14 cellular contexts compared by ENCODE assay signal in the genomic region with DNA sequence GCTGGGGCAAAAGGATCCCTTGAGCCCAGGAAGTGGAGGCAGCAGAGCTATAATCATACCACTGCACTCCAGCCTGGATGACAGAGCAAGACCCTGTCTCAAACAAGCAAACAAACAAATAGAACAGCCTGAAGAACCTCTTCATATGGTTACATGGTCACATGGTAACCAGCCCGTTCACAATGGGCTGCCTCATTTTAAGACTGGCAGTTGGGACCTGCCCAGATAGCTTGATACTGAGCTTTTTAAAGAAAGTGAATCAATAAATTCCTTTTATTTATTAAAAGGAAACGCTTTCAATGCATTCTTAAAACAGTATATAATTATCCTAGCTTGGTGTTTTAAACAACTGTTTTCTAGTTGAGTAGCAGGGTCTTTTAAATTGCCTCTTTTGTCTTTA. TPM values are rescaled to one million over a fixed set of nuclear protein-coding genes. Genes with fewer than 3 reads are reported as not detected.
DNase-seq lines count a peak whose midpoint lies in the region; ATAC-seq and TF ChIP-seq lines count a peak whose summit lies in the region.
"Had no signal": no experiment of that assay in that cellular context is flagged by ENCODE, and none has a peak within 500 bp of the region (broad histone marks: within the 10 kb centered on the region; RNA-seq: fewer than 3 reads in every experiment).

No MANE protein-coding gene starts in this region.

- no peak overlapping the region for H3K4me3 Mint-ChIP-seq in T-helper 17 cell
- H3K4me3 Mint-ChIP-seq: dendritic cell treated with granulocyte-macrophage colony-stimulating factor and Interleukin-4, amounts not matched to agents 40 ng/mL and 50 ng/mL, for 4 days had no signal

- H3K9ac ChIP-seq in mucosa of rectum (ENCODE audit: low read depth in 1 of 2, low read length in 2 of 2), result peak overlapping the region in 1 of 2 donors; percentile 17

- no peaks in the 10 kb centered on the region for H3K9me3 ChIP-seq in heart right ventricle
- H3K9me3 ChIP-seq in T-helper 17 cell (ENCODE audit: control insufficient read depth, low read length, poor library complexity, severe bottlenecking), result no peaks in the 10 kb centered on the region
- no peaks in the 10 kb centered on the region for H3K9me3 ChIP-seq in mucosa of rectum (ENCODE audit: control insufficient read depth in 2 of 2, low read length in 2 of 2)
- no peaks in the 10 kb centered on the region for H3K9me3 ChIP-seq in transverse colon

- H3K4me1 ChIP-seq in heart right ventricle (peaks cover 25 to 84% (median 70%) of the 10 kb centered on the region in 9 donors), mucosa of rectum (ENCODE audit: control insufficient read depth in 2 of 2, insufficient read depth in 2 of 2, low read length in 2 of 2) (peaks cover 64 to 86% of the 10 kb centered on the region in 2 donors), transverse colon (peaks cover 74 to 90% (median 86%) of the 10 kb centered on the region in 4 donors)

- peaks cover 0 to 35% (median 8%) of the 10 kb centered on the region in 9 donors for H3K36me3 ChIP-seq in heart right ventricle
- H3K36me3 ChIP-seq in mucosa of rectum (ENCODE audit: control insufficient read depth in 2 of 2, insufficient read depth in 2 of 2, low read length in 2 of 2), result peaks cover 15% of the 10 kb centered on the region in 2 donors
- H3K36me3 ChIP-seq in transverse colon, result no peaks in the 10 kb centered on the region

- H3K4me3 ChIP-seq in heart right ventricle (no peak overlapping the region), mucosa of rectum (ENCODE audit: low read length in 2 of 2) (no peak overlapping the region), transverse colon (no peak overlapping the region)

- no peak for TF ChIP-seq POLR2A in transverse colon (IDR thresholded peaks at IDR 0.05)

- intact Hi-C loops in heart right ventricle (cut with DNase I) (loop anchor here in 1 of 10 donors (2.0 kb wide), 1 partner anchor 32 kb away; no protein-coding TSS in a partner anchor), Right ventricle myocardium inferior (cut with DNase I) (no loop called here), transverse colon (cut with DNase I; ENCODE audit: low total_unique reads) (no loop called here)

- H3K27ac Mint-ChIP-seq in T-helper 17 cell, result peak overlapping the region; percentile 47
- H3K27ac Mint-ChIP-seq: dendritic cell treated with granulocyte-macrophage colony-stimulating factor and Interleukin-4, amounts not matched to agents 40 ng/mL and 50 ng/mL, for 4 days had no signal

- TF ChIP-seq CTCF in heart right ventricle (IDR thresholded peaks at IDR 0.05) (no peak), transverse colon (IDR thresholded peaks at IDR 0.05) (no peak)

- no peak for ATAC-seq in heart right ventricle
- ATAC-seq in Right ventricle myocardium inferior, result no peak
- no peak for ATAC-seq in T-helper 17 cell
- no peak for ATAC-seq in HG03565 (IDR thresholded peaks at IDR 0.05; ENCODE audit: unreplicated experiment)
- ATAC-seq: SK-N-SH treated with all-trans-retinoic acid at 6 μM for 48 hours had no signal

- peak overlapping the region in 6 of 10 donors; percentile 52 to 77 (median 56) for H3K27ac ChIP-seq in heart right ventricle
- peak overlapping the region; percentile 21 to 31 for H3K27ac ChIP-seq in mucosa of rectum (ENCODE audit: low read depth in 2 of 2, low read length in 2 of 2)
- peak overlapping the region; percentile 71 to 95 (median 92) for H3K27ac ChIP-seq in transverse colon

- no peak for TF ChIP-seq EP300 in transverse colon (IDR thresholded peaks at IDR 0.05; ENCODE audit: low read depth)

- no peaks in the 10 kb centered on the region for H3K27me3 Mint-ChIP-seq in T-helper 17 cell
- H3K27me3 Mint-ChIP-seq: dendritic cell treated with granulocyte-macrophage colony-stimulating factor and Interleukin-4, amounts not matched to agents 40 ng/mL and 50 ng/mL, for 4 days had no signal

- 60 to 64% methylated on average over 2 of the region's 2 CpGs for WGBS in heart right ventricle, 2 donors
- 14 to 32% methylated on average over 1 to 2 of the region's 2 CpGs for WGBS in transverse colon (ENCODE audit: low coverage in 1 of 2), 2 donors

- in situ Hi-C loops in transverse colon (cut with MboI; ENCODE audit: low pct_ligation_motif_present in 1 of 4, low pct_unique_long_range_greater_than_20kb in 1 of 4, low sequenced_read_pairs in 3 of 4), result no loop called here

- H3K4me1 Mint-ChIP-seq in T-helper 17 cell, result peaks cover 40% of the 10 kb centered on the region

- DNase-seq in heart right ventricle (no peak), Right ventricle myocardium inferior (ENCODE audit: missing footprints) (no peak), T-helper 17 cell (no peak), transverse colon (no peak)
- no peak for DNase-seq in activated CD4-positive, alpha-beta T cell treated with anti-CD3 and anti-CD28 coated beads for 1 hour
- DNase-seq in activated CD8-positive, alpha-beta memory T cell treated with anti-CD3 and anti-CD28 coated beads, Interleukin-2, amount 50 U/mL, for 48 hours, result no peak
- DNase-seq: amniotic stem cell, GOT3, mesendoderm, NCI-H1694 treated with DMSO at 0.1 percent for 48 hours had no signal

- H3K27me3 ChIP-seq in heart right ventricle (no peaks in the 10 kb centered on the region), mucosa of rectum (ENCODE audit: control insufficient read depth in 2 of 2, insufficient read depth in 2 of 2, low read length in 2 of 2) (no peaks in the 10 kb centered on the region), transverse colon (no peaks in the 10 kb centered on the region)

- peaks cover 7% of the 10 kb centered on the region for H3K36me3 Mint-ChIP-seq in T-helper 17 cell (ENCODE audit: low read depth)

RNA-seq across cellular contexts. Expression of a gene that starts 10.5 kb away (rescaled TPM):
- total RNA-seq in heart right ventricle (10 to 100 TPM; 17.3 to 37.9 (median 20.9) TPM), Right ventricle myocardium inferior (25.7 TPM), T-helper 17 cell (10 to 100 TPM; 83.4 to 86.0 TPM), transverse colon (100 to 1,000 TPM in 3 of 4 donors, 10 to 100 TPM in 1; 99.5 to 302 (median 151) TPM)
- polyA plus RNA-seq in heart right ventricle, result 10 to 100 TPM; 11.5 to 26.6 TPM

Comparison
In these comparisons a context has a peak if more than half of its experiments do, and no peak if none do; other contexts are left out.
1. H3K27ac ChIP-seq: peak in every context shown above with its lines; median percentile 92 in transverse colon; 56 in heart right ventricle; 26 in mucosa of rectum.